In the genomic region with DNA sequence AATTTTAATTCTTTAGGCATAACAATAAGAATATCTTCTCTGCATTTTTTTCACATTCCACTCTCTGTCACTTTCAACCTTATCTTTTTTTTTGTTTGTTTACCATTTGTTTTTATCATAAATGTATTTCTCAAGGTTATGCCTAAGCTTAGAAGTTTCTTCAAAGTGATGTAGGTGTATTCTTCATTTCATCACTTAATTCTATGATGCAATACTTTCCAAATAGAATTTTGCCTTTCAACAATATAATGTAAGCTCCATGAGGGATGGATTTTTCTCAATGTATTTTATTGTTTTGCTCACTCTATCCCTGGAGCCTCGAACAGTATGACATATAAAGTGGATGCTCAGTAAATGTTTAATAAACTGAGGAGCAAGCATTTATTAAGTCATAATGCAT, we compare ENCODE assay signal across 28 cellular contexts.
"Had no signal": no experiment of that assay in that cellular context is flagged by ENCODE, and none has a peak within 500 bp of the region (broad histone marks: within the 10 kb centered on the region; RNA-seq: fewer than 3 reads in every experiment).

No MANE protein-coding gene starts in this region.

- H3K4me1 ChIP-seq: stomach, suprapubic skin, testis, tibial artery, tibial nerve, transverse colon, upper lobe of left lung, upper lobe of right lung, uterus, vagina had no signal

- H3K27me3 Mint-ChIP-seq: stimulated activated memory B cell treated with anti-CD40 and anti-IgM and Interleukin-4, amounts not matched to agents 10 μg/mL and 1 μg/mL and 100 μg/mL, for 72 hours; stimulated activated naive B cell treated with anti-CD40 and anti-IgM and Interleukin-4, amounts not matched to agents 10 μg/mL and 1 μg/mL and 100 μg/mL, for 72 hours; stimulated activated naive CD8-positive, alpha-beta T cell treated with anti-CD3 and anti-CD28 coated beads, Interleukin-15, amount 100 ng/mL, for 72 hours; stimulated activated naive CD8-positive, alpha-beta T cell treated with anti-CD3 and anti-CD28 coated beads, Interleukin-15, Interleukin-2, amounts not matched to agents 100 ng/mL and 50 ng/mL, for 24 hours; type B pancreatic cell had no signal

- ATAC-seq: stimulated activated effector memory CD8-positive, alpha-beta T cell treated with anti-CD3 and anti-CD28 coated beads, Interleukin-12 subunit alpha, Interleukin-12 subunit beta, amount 100 ng/mL, for 72 hours; stimulated activated memory B cell treated with anti-CD40 and anti-IgM and Interleukin-4, amounts not matched to agents 10 μg/mL and 1 μg/mL and 100 μg/mL, for 72 hours; stimulated activated naive B cell treated with anti-CD40 and anti-IgM and Interleukin-4, amounts not matched to agents 10 μg/mL and 1 μg/mL and 100 μg/mL, for 72 hours; stimulated activated naive CD8-positive, alpha-beta T cell treated with anti-CD3 and anti-CD28 coated beads, Interleukin-15, amount 100 ng/mL, for 72 hours; stimulated activated naive CD8-positive, alpha-beta T cell treated with anti-CD3 and anti-CD28 coated beads, Interleukin-15, Interleukin-2, amounts not matched to agents 100 U/mL and 50 U/mL, for 24 hours; upper lobe of right lung had no signal

- FAIRE-seq: urothelium cell line had no signal

- H3K9me3 ChIP-seq: stomach, suprapubic skin, testis, thoracic aorta, tibial artery, tibial nerve, transverse colon, upper lobe of left lung, upper lobe of right lung, uterus, vagina had no signal

- H3K27me3 ChIP-seq: stomach, suprapubic skin, testis, tibial artery, tibial nerve, transverse colon, upper lobe of left lung, upper lobe of right lung, uterus, vagina had no signal

- H3K36me3 Mint-ChIP-seq: stimulated activated effector memory CD8-positive, alpha-beta T cell treated with anti-CD3 and anti-CD28 coated beads, Interleukin-12 subunit alpha, Interleukin-12 subunit beta, amount 100 ng/mL, for 72 hours; stimulated activated memory B cell treated with anti-CD40 and anti-IgM and Interleukin-4, amounts not matched to agents 10 μg/mL and 1 μg/mL and 100 μg/mL, for 72 hours; stimulated activated naive B cell treated with anti-CD40 and anti-IgM and Interleukin-4, amounts not matched to agents 10 μg/mL and 1 μg/mL and 100 μg/mL, for 72 hours; type B pancreatic cell had no signal

- DNase-seq: stimulated activated CD4-positive, alpha-beta T cell treated with anti-CD3 and anti-CD28 coated beads, Interleukin-2, amount 100 ng/mL, for 48 hours; stimulated activated CD4-positive, alpha-beta T cell treated with anti-CD3 and anti-CD28 coated beads, Interleukin-4, amount 100 ng/mL, for 1 hour; stimulated activated CD4-positive, alpha-beta T cell treated with anti-CD3 and anti-CD28 coated beads, Interleukin-4, amount 100 ng/mL, for 24 hours; stimulated activated CD4-positive, alpha-beta T cell treated with anti-CD3 and anti-CD28 coated beads, Interleukin-4, amount 100 ng/mL, for 4 hours; stimulated activated CD8-positive, alpha-beta memory T cell treated with anti-CD3 and anti-CD28 coated beads, Interleukin-4, amount 100 ng/mL, for 48 hours; stimulated activated naive B cell treated with anti-CD40 and anti-IgM and Interleukin-4, amounts not matched to agents 10 μg/mL and 1 μg/mL and 100 μg/mL, for 72 hours; stimulated activated naive CD4-positive, alpha-beta T cell; stimulated activated naive CD4-positive, alpha-beta T cell treated with Interleukin-2 at 50 U/mL for 16 hours; stimulated activated naive CD8-positive, alpha-beta T cell treated with anti-CD3 and anti-CD28 coated beads, Interleukin-15, amount 100 ng/mL, for 72 hours; stimulated activated naive CD8-positive, alpha-beta T cell treated with anti-CD3 and anti-CD28 coated beads, Interleukin-15, Interleukin-2, amounts not matched to agents 100 U/mL and 50 U/mL, for 24 hours; stomach; substantia nigra; testis; tibial artery; transverse colon; trophoblast cell; upper lobe of left lung; upper lobe of right lung; uterus had no signal

- H3K36me3 ChIP-seq: stomach, suprapubic skin, thoracic aorta, tibial artery, tibial nerve, transverse colon, upper lobe of left lung, upper lobe of right lung, uterus, vagina had no signal

- H3K27ac Mint-ChIP-seq: stimulated activated effector memory CD8-positive, alpha-beta T cell treated with anti-CD3 and anti-CD28 coated beads, Interleukin-12 subunit alpha, Interleukin-12 subunit beta, amount 100 ng/mL, for 72 hours; stimulated activated memory B cell treated with anti-CD40 and anti-IgM and Interleukin-4, amounts not matched to agents 10 μg/mL and 1 μg/mL and 100 μg/mL, for 72 hours; stimulated activated naive B cell treated with anti-CD40 and anti-IgM and Interleukin-4, amounts not matched to agents 10 μg/mL and 1 μg/mL and 100 μg/mL, for 72 hours; stimulated activated naive CD8-positive, alpha-beta T cell treated with anti-CD3 and anti-CD28 coated beads, Interleukin-15, Interleukin-2, amounts not matched to agents 100 ng/mL and 50 ng/mL, for 24 hours; type B pancreatic cell had no signal

- H3K4me3 Mint-ChIP-seq: stimulated activated effector memory CD8-positive, alpha-beta T cell treated with anti-CD3 and anti-CD28 coated beads, Interleukin-12 subunit alpha, Interleukin-12 subunit beta, amount 100 ng/mL, for 72 hours; stimulated activated memory B cell treated with anti-CD40 and anti-IgM and Interleukin-4, amounts not matched to agents 10 μg/mL and 1 μg/mL and 100 μg/mL, for 72 hours; stimulated activated naive B cell treated with anti-CD40 and anti-IgM and Interleukin-4, amounts not matched to agents 10 μg/mL and 1 μg/mL and 100 μg/mL, for 72 hours; stimulated activated naive CD8-positive, alpha-beta T cell treated with anti-CD3 and anti-CD28 coated beads, Interleukin-15, amount 100 ng/mL, for 72 hours; stimulated activated naive CD8-positive, alpha-beta T cell treated with anti-CD3 and anti-CD28 coated beads, Interleukin-15, Interleukin-2, amounts not matched to agents 100 ng/mL and 50 ng/mL, for 24 hours; type B pancreatic cell had no signal

- H3K27ac ChIP-seq: stomach, suprapubic skin, testis, thoracic aorta, tibial artery, tibial nerve, transverse colon, upper lobe of left lung, upper lobe of right lung, uterus, vagina had no signal

- H3K9me3 Mint-ChIP-seq: stimulated activated naive CD8-positive, alpha-beta T cell treated with anti-CD3 and anti-CD28 coated beads, Interleukin-15, Interleukin-2, amounts not matched to agents 100 ng/mL and 50 ng/mL, for 24 hours; type B pancreatic cell had no signal

- H3K4me1 Mint-ChIP-seq: stimulated activated effector memory CD8-positive, alpha-beta T cell treated with anti-CD3 and anti-CD28 coated beads, Interleukin-12 subunit alpha, Interleukin-12 subunit beta, amount 100 ng/mL, for 72 hours; stimulated activated memory B cell treated with anti-CD40 and anti-IgM and Interleukin-4, amounts not matched to agents 10 μg/mL and 1 μg/mL and 100 μg/mL, for 72 hours; stimulated activated naive B cell treated with anti-CD40 and anti-IgM and Interleukin-4, amounts not matched to agents 10 μg/mL and 1 μg/mL and 100 μg/mL, for 72 hours; stimulated activated naive CD8-positive, alpha-beta T cell treated with anti-CD3 and anti-CD28 coated beads, Interleukin-15, amount 100 ng/mL, for 72 hours had no signal

- H3K4me3 ChIP-seq: stomach, suprapubic skin, testis, thoracic aorta, tibial artery, tibial nerve, transverse colon, upper lobe of left lung, upper lobe of right lung, uterus, vagina had no signal
